In genomic region chr7:114426824-114427223, GRCh38 we compare ENCODE assay signal across 9 cellular contexts. TPM values are rescaled to one million over a fixed set of nuclear protein-coding genes. Genes with fewer than 3 reads are reported as not detected.
A peak's percentile ranks its signal among the peaks of the same experiment; 100 is the strongest.
DNase-seq lines count a peak whose midpoint lies in the region; ATAC-seq and TF ChIP-seq lines count a peak whose summit lies in the region.
"Had no signal": no experiment of that assay in that cellular context is flagged by ENCODE, and none has a peak within 500 bp of the region (broad histone marks: within the 10 kb centered on the region; RNA-seq: fewer than 3 reads in every experiment).

No MANE protein-coding gene starts in this region.

- no peak overlapping the region for H3K27ac Mint-ChIP-seq in T-helper 17 cell

- no peaks in the 10 kb centered on the region for H3K36me3 ChIP-seq in DOHH2 (ENCODE audit: control insufficient read depth, low read length)
- H3K36me3 ChIP-seq: lower lobe of right lung had no signal

- no peaks in the 10 kb centered on the region for H3K27me3 Mint-ChIP-seq in T-helper 17 cell

- H3K27ac ChIP-seq in DOHH2 (ENCODE audit: low read depth, low read length), result no peak overlapping the region
- H3K27ac ChIP-seq: lower lobe of right lung had no signal

- peak; percentile 21 for TF ChIP-seq CTCF in DOHH2 (IDR thresholded peaks at IDR 0.05; ENCODE audit: low read depth, low read length, poor library complexity, severe bottlenecking)

- no peaks in the 10 kb centered on the region for H3K79me2 ChIP-seq in DOHH2 (ENCODE audit: control insufficient read depth, low read length)

- no peaks in the 10 kb centered on the region for H3K4me1 ChIP-seq in DOHH2 (ENCODE audit: control insufficient read depth, low read length)
- H3K4me1 ChIP-seq: lower lobe of right lung had no signal

- H4K20me1 ChIP-seq in DOHH2 (ENCODE audit: control insufficient read depth, insufficient read depth, low read depth, low read length), result no peaks in the 10 kb centered on the region

- ATAC-seq in T-helper 17 cell (no peak), GM18511 (IDR thresholded peaks at IDR 0.05; ENCODE audit: unreplicated experiment) (no peak), GM21723 (IDR thresholded peaks at IDR 0.05; ENCODE audit: unreplicated experiment) (no peak)
- ATAC-seq: lower lobe of right lung had no signal

- H3F3A ChIP-seq in DOHH2 (ENCODE audit: control insufficient read depth, insufficient read depth), result no peaks in the 10 kb centered on the region

- DNase-seq in NCI-H1436 (lab: John Stamatoyannopoulos, UW) (peak; percentile 23), amniotic stem cell (lab: John Stamatoyannopoulos, UW) (peak; percentile 32), lung microvascular endothelial cell (ENCODE audit: low read depth in 2 of 2) (peak; percentile 3 to 54), T-helper 17 cell (no peak), NCI-H510A (lab: John Stamatoyannopoulos, UW) (no peak)
- DNase-seq: lower lobe of right lung had no signal

- no peak overlapping the region for H3K4me3 Mint-ChIP-seq in T-helper 17 cell

- H3K9me3 ChIP-seq in DOHH2 (ENCODE audit: control insufficient read depth, insufficient read depth, low read length) (no peaks in the 10 kb centered on the region), T-helper 17 cell (ENCODE audit: control insufficient read depth, low read length, poor library complexity, severe bottlenecking) (no peaks in the 10 kb centered on the region)
- H3K9me3 ChIP-seq: lower lobe of right lung had no signal

- H3K4me3 ChIP-seq in DOHH2 (ENCODE audit: low read length), result no peak overlapping the region
- H3K4me3 ChIP-seq: lower lobe of right lung had no signal

- no peaks in the 10 kb centered on the region for H3K4me1 Mint-ChIP-seq in T-helper 17 cell

- no peaks in the 10 kb centered on the region for H3K27me3 ChIP-seq in DOHH2 (ENCODE audit: control insufficient read depth, low read length)

- no peaks in the 10 kb centered on the region for H3K9me2 ChIP-seq in DOHH2 (replicated peaks; ENCODE audit: control insufficient read depth, low read length)

- no peak overlapping the region for H3K4me2 ChIP-seq in DOHH2 (ENCODE audit: low read length)

- H3K36me3 Mint-ChIP-seq in T-helper 17 cell (ENCODE audit: low read depth), result no peaks in the 10 kb centered on the region

RNA-seq across cellular contexts. Expression of gene FOXP2, which starts 12.2 kb away (rescaled TPM):
- total RNA-seq in lung microvascular endothelial cell, result 1.1 and 13.7 TPM in 2 replicates
- total RNA-seq in T-helper 17 cell, result under 1 TPM in 1 of 2 donors, not detected in 1; 0.25 TPM

Comparison
In these comparisons a context has a peak if more than half of its experiments do, and no peak if none do; other contexts are left out.
1. DNase-seq: peak in NCI-H1436 (single experiment), amniotic stem cell (single experiment) and lung microvascular endothelial cell (2 of 2); none in T-helper 17 cell (0 of 3) and NCI-H510A (single experiment).